Comparison of ENCODE assay signal across 11 cellular contexts in genomic region chr14:55133416-55133815, GRCh38. TPM values are rescaled to one million over a fixed set of nuclear protein-coding genes. Genes with fewer than 3 reads are reported as not detected.
DNase-seq lines count a peak whose midpoint lies in the region; ATAC-seq and TF ChIP-seq lines count a peak whose summit lies in the region.
"Had no signal": no experiment of that assay in that cellular context is flagged by ENCODE, and none has a peak within 500 bp of the region (broad histone marks: within the 10 kb centered on the region; RNA-seq: fewer than 3 reads in every experiment).

No MANE protein-coding gene starts in this region.

- H3K36me3 ChIP-seq in liver (ENCODE audit: control insufficient read depth in 4 of 4, insufficient read depth in 3 of 4, low read depth in 1 of 4, low read length in 3 of 4): no peaks in the 10 kb centered on the region
- no peaks in the 10 kb centered on the region for H3K36me3 ChIP-seq in right lobe of liver

- H3K9ac ChIP-seq in liver (ENCODE audit: low read depth in 1 of 2, low read length in 2 of 2): no peak overlapping the region

- H3K4me3 ChIP-seq in liver (ENCODE audit: low read depth in 1 of 3, low read length in 3 of 3): no peak overlapping the region
- no peak overlapping the region for H3K4me3 ChIP-seq in right lobe of liver

- peaks cover 14% of the 10 kb centered on the region for H3K4me1 Mint-ChIP-seq in activated T-cell treated with anti-CD3 and anti-CD28 coated beads, Interleukin-2, amount 50 U/mL, for 24 hours (ENCODE audit: low read depth)

- H3K27me3 ChIP-seq in liver (ENCODE audit: control insufficient read depth in 4 of 4, insufficient read depth in 4 of 4, low read length in 3 of 4) (peaks cover 0 to 3% (median 1%) of the 10 kb centered on the region in 4 donors), right lobe of liver (no peaks in the 10 kb centered on the region)

- no peak for TF ChIP-seq POLR2A in right lobe of liver (IDR thresholded peaks at IDR 0.05)

- no peak for DNase-seq in right lobe of liver
- peak; percentile 63 for DNase-seq in amniotic epithelial cell (ENCODE audit: low read depth)
- DNase-seq in iris pigment epithelial cell (ENCODE audit: low read depth): peak; percentile 48
- DNase-seq in NCI-H187 (lab: John Stamatoyannopoulos, UW): no peak
- DNase-seq in hippocampal formation (lab: John Stamatoyannopoulos, UW): no peak
- DNase-seq in activated T-cell treated with anti-CD3 and anti-CD28 coated beads, Interleukin-2, amount 50 U/mL, for 24 hours: no peak
- no peak for DNase-seq in left colon
- DNase-seq: CD4-positive, alpha-beta memory T cell; NCI-H1417 treated with DMSO at 0.1 percent for 48 hours; stimulated activated CD4-positive, alpha-beta T cell treated with anti-CD3 and anti-CD28 coated beads, Interleukin-4, amount 100 ng/mL, for 4 hours had no signal

- H3K4me3 Mint-ChIP-seq in activated T-cell treated with anti-CD3 and anti-CD28 coated beads, Interleukin-2, amount 50 U/mL, for 24 hours: no peak overlapping the region
- H3K4me3 Mint-ChIP-seq: CD4-positive, alpha-beta memory T cell had no signal

- H3K36me3 Mint-ChIP-seq in activated T-cell treated with anti-CD3 and anti-CD28 coated beads, Interleukin-2, amount 50 U/mL, for 24 hours (ENCODE audit: low read depth): no peaks in the 10 kb centered on the region
- H3K36me3 Mint-ChIP-seq: CD4-positive, alpha-beta memory T cell had no signal

- H3K9me3 Mint-ChIP-seq in activated T-cell treated with anti-CD3 and anti-CD28 coated beads, Interleukin-2, amount 50 U/mL, for 24 hours: no peaks in the 10 kb centered on the region
- H3K9me3 Mint-ChIP-seq: CD4-positive, alpha-beta memory T cell had no signal

- H3K27me3 Mint-ChIP-seq in activated T-cell treated with anti-CD3 and anti-CD28 coated beads, Interleukin-2, amount 50 U/mL, for 24 hours: peaks cover 21% of the 10 kb centered on the region

- ATAC-seq in right lobe of liver (no peak), left colon (no peak)

- H3K27ac ChIP-seq in liver (ENCODE audit: low read depth in 1 of 2, low read length in 2 of 2) (no peak overlapping the region), right lobe of liver (no peak overlapping the region)

- H3K27ac Mint-ChIP-seq in activated T-cell treated with anti-CD3 and anti-CD28 coated beads, Interleukin-2, amount 50 U/mL, for 24 hours: no peak overlapping the region
- H3K27ac Mint-ChIP-seq: CD4-positive, alpha-beta memory T cell had no signal

- no peaks in the 10 kb centered on the region for H3K9me3 ChIP-seq in liver (ENCODE audit: control insufficient read depth in 4 of 4, low read length in 3 of 4)
- no peaks in the 10 kb centered on the region for H3K9me3 ChIP-seq in right lobe of liver

- WGBS in liver: 80% methylated on average over 4 of the region's 4 CpGs
- WGBS in right lobe of liver (ENCODE audit: insufficient coverage, low coverage, low lambda C conversion rate, missing lambda C conversion rate): 78% methylated on average over 4 of the region's 4 CpGs

- intact Hi-C loops in right lobe of liver (cut with DNase I): no loop called here
- intact Hi-C loops in left colon (cut with DNase I, micrococcal nuclease): no loop called here

- TF ChIP-seq CTCF in liver (IDR thresholded peaks at IDR 0.05; ENCODE audit: low read depth, low read length, missing input control) (no peak), right lobe of liver (IDR thresholded peaks at IDR 0.05) (peak in 1 of 4 donors; percentile 15)

- H3K4me1 ChIP-seq in liver (ENCODE audit: control insufficient read depth in 4 of 4, insufficient read depth in 4 of 4, low read length in 3 of 4) (peaks cover 0 to 16% (median 8%) of the 10 kb centered on the region in 4 donors), right lobe of liver (peaks cover 0 to 12% (median 0%) of the 10 kb centered on the region in 4 donors)

- TF ChIP-seq RAD21 in liver (IDR thresholded peaks at IDR 0.05): peak; percentile 14 to 34

TF ChIP-seq in liver, 16 proteins besides CTCF, POLR2A, EP300 and RAD21:
- TF ChIP-seq ZBTB33 (IDR thresholded peaks at IDR 0.05): no peak
- TF ChIP-seq NR2F2 (IDR thresholded peaks at IDR 0.05): no peak
- no peak for TF ChIP-seq JUND (IDR thresholded peaks at IDR 0.05)
- TF ChIP-seq HNF4G (IDR thresholded peaks at IDR 0.05): no peak
- no peak for TF ChIP-seq FOXA1 (IDR thresholded peaks at IDR 0.05)
- no peak for TF ChIP-seq GABPA (IDR thresholded peaks at IDR 0.05 in 1 of 2, conservative IDR thresholded peaks at IDR 0.05 in 1 of 2)
- no peak for TF ChIP-seq SP1 (IDR thresholded peaks at IDR 0.05)
- TF ChIP-seq TAF1 (conservative IDR thresholded peaks at IDR 0.05): no peak
- no peak for TF ChIP-seq EGR1 (IDR thresholded peaks at IDR 0.05; ENCODE audit: low read depth in 2 of 2)

RNA-seq across cellular contexts. Expression of gene LGALS3, which starts 4.4 kb away (rescaled TPM):
- total RNA-seq in liver (10 to 100 TPM in 1 of 2 donors, 1 to 10 TPM in 1; 6.9 to 20.8 TPM), right lobe of liver (10 to 100 TPM in 3 of 6 experiments, 1 to 10 TPM in 3; 3.1 to 21.6 (median 12.3) TPM), left colon (1,000 to 10,000 TPM; 1,592 to 1,809 TPM)
- polyA plus RNA-seq in liver: 10 to 100 TPM in 1 of 2 donors, 1 to 10 TPM in 1; 9.0 to 12.5 TPM

RNA-seq across cellular contexts. Expression of gene DLGAP5, which starts 58.0 kb away (rescaled TPM):
- 10 to 100 TPM in 1 of 2 donors, under 1 TPM in 1; under 0.01 to 42.5 TPM for total RNA-seq in liver
- polyA plus RNA-seq in liver: under 1 TPM; 0.47 to 0.93 TPM
- 1 to 10 TPM in 2 of 6 experiments, under 1 TPM in 3, not detected in 1; 0.27 to 1.3 (median 0.86) TPM for total RNA-seq in right lobe of liver
- total RNA-seq in left colon: 1 to 10 TPM; 4.0 to 8.1 TPM
- total RNA-seq: CD4-positive, alpha-beta memory T cell had no signal
- polyA plus RNA-seq: CD4-positive, alpha-beta memory T cell had no signal

Comparison
In these comparisons a context has a peak if more than half of its experiments do, and no peak if none do; other contexts are left out.
1. DNase-seq: peak in amniotic epithelial cell (single experiment) and iris pigment epithelial cell (single experiment); none in right lobe of liver (0 of 3), NCI-H187 (0 of 2), hippocampal formation (0 of 2), activated T-cell treated with anti-CD3 and anti-CD28 coated beads, Interleukin-2, amount 50 U/mL, for 24 hours (single experiment) and left colon (0 of 2).
2. RNA of gene LGALS3, which starts 4.4 kb away (total RNA-seq): 1,592 to 1,809 TPM in left colon; 6.9 to 20.8 TPM in liver and 3.1 to 21.6 TPM in right lobe of liver; every median in the first group is over 10 times any median in the second.